Comparison of ENCODE assay signal across 1 cellular context in the genomic region with DNA sequence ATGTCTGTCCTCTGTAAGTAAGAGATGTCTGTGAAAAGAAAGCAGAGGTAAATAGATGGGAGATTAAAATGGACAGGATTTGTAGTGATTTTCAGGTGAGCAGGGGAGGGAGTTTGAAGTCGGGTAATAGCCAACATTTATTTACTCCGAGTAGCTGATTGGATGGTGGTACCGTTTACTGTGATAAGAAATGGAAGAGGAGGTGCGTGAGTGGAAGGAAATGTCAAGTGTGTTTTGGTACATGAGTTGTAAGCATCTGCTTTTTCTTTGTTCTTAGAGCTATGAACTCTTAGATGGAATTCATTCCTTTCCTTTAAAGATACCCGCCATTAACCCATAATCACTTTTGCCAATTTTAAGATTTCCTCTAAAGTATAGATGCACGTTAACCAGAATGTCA.
TF ChIP-seq lines count a peak whose summit lies in the region.

No MANE protein-coding gene starts in this region.

TF ChIP-seq in endothelial cell of umbilical vein, 7 proteins besides CTCF, POLR2A, EP300 and RAD21 (continued from another document):
- TF ChIP-seq POLR2AphosphoS5 (IDR thresholded peaks at IDR 0.05; ENCODE audit: insufficient read depth, low read depth, low read length), result no peak
- no peak for TF ChIP-seq MYC (IDR thresholded peaks at IDR 0.05; ENCODE audit: low read depth, low read length)
- TF ChIP-seq JUN (IDR thresholded peaks at IDR 0.05; ENCODE audit: borderline replicate concordance, insufficient read depth, insufficient read length, low read depth), result no peak
